8 cellular contexts compared by ENCODE assay signal in genomic region chr6:108557494-108558371, GRCh38. TPM values are rescaled to one million over a fixed set of nuclear protein-coding genes. Genes with fewer than 3 reads are reported as not detected.
DNase-seq lines count a peak whose midpoint lies in the region; ATAC-seq, FAIRE-seq and TF ChIP-seq lines count a peak whose summit lies in the region.

No MANE protein-coding gene starts in this region.

- in situ Hi-C loops in HepG2 (cut with HindIII; ENCODE audit: extremely low pct_ligation_motif_present, low pct_unique_long_range_greater_than_20kb) = no loop called here

- CTCF ChIA-PET in HepG2 (lab: Yijun Ruan, JAX; ENCODE audit: low intra/inter-chr PET ratio, low total read pairs) = no interaction called here

- H3K27ac ChIP-seq in H9 (ENCODE audit: insufficient read length, low read depth, low read length) = peak overlapping the region; percentile 40
- peak overlapping the region; percentile 96 for H3K27ac ChIP-seq in HepG2 (ENCODE audit: extremely low read length, insufficient read depth, low read length)

- peaks cover 0 to 3% (median 0%) of the 10 kb centered on the region in 3 experiments; a peak in 1 of 7 replicates for H3K36me3 Mint-ChIP-seq in H9 (ENCODE audit: insufficient read depth in 1 of 3, low read depth in 3 of 3)

- H2AK5ac ChIP-seq in H9 (ENCODE audit: insufficient read length, low read length) = no peak overlapping the region

- H3K4me1 ChIP-seq in H9 (ENCODE audit: insufficient read depth, low read length) (no peaks in the 10 kb centered on the region), HepG2 (ENCODE audit: insufficient read depth, low read length) (peaks cover 41% of the 10 kb centered on the region)

- TF ChIP-seq EP300 in HepG2 (IDR thresholded peaks at IDR 0.05; ENCODE audit: low read depth in 2 of 2, low read length in 2 of 2) = no peak
- TF ChIP-seq EP300 in HepG2 (CRISPR knock-in tag; IDR thresholded peaks at IDR 0.05; ENCODE audit: borderline replicate concordance) = no peak

- TF ChIP-seq CTCF in H9 (conservative IDR thresholded peaks at IDR 0.05) = peak; percentile 30; the same call in 2 of the 3 replicates
- peak; percentile 56 for TF ChIP-seq CTCF in HepG2 (CRISPR knock-in tag; IDR thresholded peaks at IDR 0.05)

- POLR2A ChIA-PET in HepG2 (lab: Yijun Ruan, JAX) = interaction anchor here (0.9 to 3.1 kb wide), 13 partner anchors 10 to 600 kb away, joined by 3 to 16 read pairs (median 4); partner anchors contain the start of genes ARMC2, SEC63, SESN1 and SNX3

- ATAC-seq in HepG2 (peak; percentile 1), HG03457 (IDR thresholded peaks at IDR 0.05; ENCODE audit: unreplicated experiment) (no peak)

- no peak overlapping the region for H3K4ac ChIP-seq in H9 (ENCODE audit: low read depth, low read length)

- H3K9me3 ChIP-seq in H9 (ENCODE audit: control insufficient read depth, low read depth, low read length) (no peaks in the 10 kb centered on the region), HepG2 (ENCODE audit: low read length) (no peaks in the 10 kb centered on the region)

- TF ChIP-seq POLR2A in HepG2 (IDR thresholded peaks at IDR 0.05; ENCODE audit: insufficient read depth in 1 of 2, low read depth in 2 of 2, low read length in 2 of 2) = peak; percentile 32 to 35; a peak in 2 of 4 replicates

- peaks cover 24% of the 10 kb centered on the region for H3K23me2 ChIP-seq in H9 (ENCODE audit: insufficient read length, low read depth, low read length, poor library complexity, severe bottlenecking)

- H3K14ac ChIP-seq in H9 (ENCODE audit: insufficient read depth, low read length) = peak overlapping the region; percentile 93

- peaks cover 2% of the 10 kb centered on the region for H4K20me1 ChIP-seq in H9 (ENCODE audit: control insufficient read depth, insufficient read depth, insufficient read length)
- peaks cover 3% of the 10 kb centered on the region; the same call in 1 of the 2 replicates for H4K20me1 ChIP-seq in HepG2 (ENCODE audit: insufficient read depth, low read length)

- no peak overlapping the region for H2BK15ac ChIP-seq in H9 (ENCODE audit: low read depth, low read length)

- H2BK120ac ChIP-seq in H9 (ENCODE audit: low read depth, low read length, poor library complexity, severe bottlenecking) = no peak overlapping the region

- H3K4me1 Mint-ChIP-seq in H9 = peaks cover 17 to 19% of the 10 kb centered on the region in 2 experiments

- H3K79me2 ChIP-seq in H9 (ENCODE audit: insufficient read depth, low read length) (no peaks in the 10 kb centered on the region; the same call in 1 of the 2 replicates), HepG2 (ENCODE audit: insufficient read depth, low read length) (peaks cover 13% of the 10 kb centered on the region)

- no peak overlapping the region for H4K8ac ChIP-seq in H9 (replicated peaks; ENCODE audit: insufficient read length, low read depth, low read length)

- DNase-seq in AG08396 (ENCODE audit: low spot score) (peak; percentile 81), H9 (peak; percentile 90), NCI-H510A treated with DMSO at 0.1 percent for 48 hours (lab: John Stamatoyannopoulos, UW) (peak; percentile 18), dedifferentiated amniotic fluid mesenchymal stem cell (ENCODE audit: extremely low spot score) (peak; percentile 51), HepG2 (ENCODE audit: low spot score) (peak; percentile 15)
- DNase-seq in activated CD4-positive, alpha-beta T cell treated with anti-CD3 and anti-CD28 coated beads, Interleukin-2, amount 50 U/mL, for 24 hours (ENCODE audit: low read depth in 1 of 2, low spot score in 1 of 2) = peak; percentile 54 to 57
- DNase-seq in stimulated activated CD4-positive, alpha-beta T cell treated with anti-CD3 and anti-CD28 coated beads, Interleukin-4, amount 100 ng/mL, for 1 hour = peak; percentile 80

- H3K27me3 Mint-ChIP-seq in H9 (ENCODE audit: low read depth) = peaks cover 49% of the 10 kb centered on the region

- peak overlapping the region; percentile 2 for H4K5ac ChIP-seq in H9 (ENCODE audit: insufficient read length, low read depth, low read length)

- H3K4me2 ChIP-seq in H9 (ENCODE audit: insufficient read depth, insufficient read length, low read length) = peak overlapping the region; percentile 76
- peak overlapping the region; percentile 100 for H3K4me2 ChIP-seq in HepG2 (ENCODE audit: low read depth, low read length)

- no peaks in the 10 kb centered on the region for H3K79me1 ChIP-seq in H9 (ENCODE audit: insufficient read depth, low read depth, low read length, poor library complexity, severe bottlenecking)

- no peak for FAIRE-seq in HepG2 (lab: Jason Lieb, UNC)

- no peaks in the 10 kb centered on the region for H3K36me3 ChIP-seq in HepG2 (replicated peaks in 1 of 2; ENCODE audit: control insufficient read depth in 1 of 2, insufficient read depth in 2 of 2, low read length in 2 of 2)

- TF ChIP-seq RAD21 in HepG2 (CRISPR knock-in tag; IDR thresholded peaks at IDR 0.05) = no peak

- no peak overlapping the region for H2BK5ac ChIP-seq in H9 (ENCODE audit: insufficient read length, low read length)

- WGBS in H9 (ENCODE audit: extremely low coverage, insufficient read length, low lambda C conversion rate) = no CpG with 5 or more reads among the region's 105 CpGs
- 1% methylated on average over 16 of the region's 105 CpGs for whole genome bisulfite sequencing in HepG2 (ENCODE audit: low lambda C conversion rate)

- H3K27me3 ChIP-seq in H9 (ENCODE audit: insufficient read depth, low read length) = peaks cover 3% of the 10 kb centered on the region; the same call in 1 of the 2 replicates
- H3K27me3 ChIP-seq in HepG2 (ENCODE audit: control insufficient read depth in 1 of 2, insufficient read depth in 2 of 2, low read length in 2 of 2) = no peaks in the 10 kb centered on the region; a peak in 2 of 5 replicates

- no peak overlapping the region for H3K56ac ChIP-seq in H9 (ENCODE audit: insufficient read length, low read depth, low read length)

- no peak overlapping the region for H2BK20ac ChIP-seq in H9 (ENCODE audit: low read depth, low read length, poor library complexity, severe bottlenecking)

- peak overlapping the region; percentile 83 to 98 (median 98); a peak in 6 of 7 replicates for H3K27ac Mint-ChIP-seq in H9

- H3K18ac ChIP-seq in H9 (ENCODE audit: insufficient read length, low read depth, low read length) = peak overlapping the region; percentile 95

- no TSS peak for BruUV-seq in HepG2 (replicated peaks; lab: Mats Ljungman, UMichigan)

- H3K9ac ChIP-seq in H9 (ENCODE audit: extremely low read depth, insufficient read length, low read length) (peak overlapping the region; percentile 77), HepG2 (ENCODE audit: insufficient read depth, low read depth, low read length) (peak overlapping the region; percentile 88)

- no peak overlapping the region for H3K23ac ChIP-seq in H9 (ENCODE audit: insufficient read length, low read depth, low read length)

- peaks cover 0 to 2% of the 10 kb centered on the region in 2 experiments; a peak in 3 of 5 replicates for H3K9me3 Mint-ChIP-seq in H9

- no peak overlapping the region for H3T11ph ChIP-seq in H9 (ENCODE audit: low read length)

- peak overlapping the region; percentile 71 to 79 (median 71) for H3K4me3 ChIP-seq in HepG2 (replicated peaks in 1 of 3; ENCODE audit: insufficient read depth in 1 of 3, low read depth in 2 of 3, low read length in 3 of 3)

- intact Hi-C loops in HepG2 (cut with micrococcal nuclease; ENCODE audit: unreplicated experiment) = loop anchor here (5.0 kb wide), 1 partner anchor 280 kb away; no protein-coding TSS in a partner anchor

- H2BK12ac ChIP-seq in H9 (ENCODE audit: insufficient read length, low read depth, low read length) = peak overlapping the region; percentile 60

- H3K4me3 Mint-ChIP-seq in H9 = peak overlapping the region; percentile 80 to 91

- peak overlapping the region; percentile 1 for H4K91ac ChIP-seq in H9 (ENCODE audit: insufficient read length, low read depth, low read length)

- H2AFZ ChIP-seq in H9 (ENCODE audit: low read length) (no peak overlapping the region), HepG2 (ENCODE audit: low read length) (no peak overlapping the region)

TF ChIP-seq in HepG2, 621 proteins besides CTCF, POLR2A, EP300 and RAD21 (continues in another document):
- 0 out of 2 replicates have a peak, but pooled peaks have one; percentile 12 for TF ChIP-seq ZNF749 (CRISPR knock-in tag; IDR thresholded peaks at IDR 0.05; ENCODE audit: borderline replicate concordance)
- TF ChIP-seq, protein P1, sequence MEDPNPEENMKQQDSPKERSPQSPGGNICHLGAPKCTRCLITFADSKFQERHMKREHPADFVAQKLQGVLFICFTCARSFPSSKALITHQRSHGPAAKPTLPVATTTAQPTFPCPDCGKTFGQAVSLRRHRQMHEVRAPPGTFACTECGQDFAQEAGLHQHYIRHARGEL (CRISPR knock-in tag; IDR thresholded peaks at IDR 0.05) = no peak

RNA-seq across cellular contexts. Expression of gene FOXO3, which starts 3.0 kb away (rescaled TPM):
- total RNA-seq in H9 (2021) (21.7 and 22.1 TPM in 2 replicates), HepG2 (2016; rRNA removed; fragmentation: Illumina TruSeq; extraction: Trizol) (16.0 and 16.9 TPM in 2 replicates)
- 32.6 and 35.1 TPM in 2 replicates for total RNA-seq in HepG2 (2016; cell fraction: cytosol; rRNA removed; fragmentation: Illumina TruSeq; extraction: Trizol; ENCODE audit: low read depth)
- total RNA-seq in HepG2 (2016; cell fraction: insoluble cytoplasmic fraction; rRNA removed; fragmentation: Illumina TruSeq; extraction: Trizol) = 15.7 and 15.9 TPM in 2 replicates
- 26.2 and 29.7 TPM in 2 replicates for total RNA-seq in HepG2 (2016; cell fraction: membrane; rRNA removed; fragmentation: Illumina TruSeq; extraction: Trizol)
- total RNA-seq in HepG2 (2016; cell fraction: nucleus; rRNA removed; fragmentation: Illumina TruSeq; extraction: Trizol) = 14.0 and 14.8 TPM in 2 replicates
- polyA plus RNA-seq in HepG2 (2011; rRNA removed) = 21.3 and 22.5 TPM in 2 replicates
- polyA plus RNA-seq in HepG2 (2011; cell fraction: cytosol; rRNA removed) = 14.1 and 14.6 TPM in 2 replicates
- polyA plus RNA-seq in HepG2 (2011; cell fraction: nucleus; rRNA removed) = 17.2 and 17.5 TPM in 2 replicates
- polyA plus RNA-seq in HepG2 (2012) = 16.0 and 18.2 TPM in 2 replicates
- polyA plus RNA-seq in HepG2 (2016; cell fraction: cytosol; fragmentation: Illumina TruSeq; extraction: Trizol; ENCODE audit: low read depth) = 0.35 and 0.42 TPM in 2 replicates
- 11.8 and 12.6 TPM in 2 replicates for polyA plus RNA-seq in HepG2 (2016; cell fraction: insoluble cytoplasmic fraction; fragmentation: Illumina TruSeq; extraction: Trizol; ENCODE audit: low read depth)
- polyA plus RNA-seq in HepG2 (2016; cell fraction: membrane; fragmentation: Illumina TruSeq; extraction: Trizol; ENCODE audit: low read depth) = 1.3 and 1.4 TPM in 2 replicates
- polyA plus RNA-seq in HepG2 (2016; cell fraction: nucleus; fragmentation: Illumina TruSeq; extraction: Trizol; ENCODE audit: insufficient read depth, low read depth) = 10.9 and 12.0 TPM in 2 replicates
- 76.4 and 181 TPM in 2 replicates for polyA minus RNA-seq in HepG2 (2011; rRNA and poly(A)+ RNA removed; ENCODE audit: low replicate concordance)
- 34.7 and 39.1 TPM in 2 replicates for polyA minus RNA-seq in HepG2 (2011; cell fraction: cytosol; rRNA and poly(A)+ RNA removed)
- 43.9 and 53.5 TPM in 2 replicates for polyA minus RNA-seq in HepG2 (2011; cell fraction: nucleus; rRNA and poly(A)+ RNA removed)

Comparison
In these comparisons a context has a peak if more than half of its experiments do, and no peak if none do; other contexts are left out.
1. DNase-seq: peak in every context shown above with its lines; median percentile 90 in H9; 81 in AG08396; 80 in stimulated activated CD4-positive, alpha-beta T cell treated with anti-CD3 and anti-CD28 coated beads, Interleukin-4, amount 100 ng/mL, for 1 hour; 56 in activated CD4-positive, alpha-beta T cell treated with anti-CD3 and anti-CD28 coated beads, Interleukin-2, amount 50 U/mL, for 24 hours; 51 in dedifferentiated amniotic fluid mesenchymal stem cell; 18 in NCI-H510A treated with DMSO at 0.1 percent for 48 hours; 15 in HepG2.